ENCODE assay signal across 10 cellular contexts in genomic region chr16:17461951-17462729, GRCh38. TPM values are rescaled to one million over a fixed set of nuclear protein-coding genes. Genes with fewer than 3 reads are reported as not detected.
DNase-seq lines count a peak whose midpoint lies in the region; ATAC-seq and TF ChIP-seq lines count a peak whose summit lies in the region.
"Had no signal": no experiment of that assay in that cellular context is flagged by ENCODE, and none has a peak within 500 bp of the region (broad histone marks: within the 10 kb centered on the region; RNA-seq: fewer than 3 reads in every experiment).

No MANE protein-coding gene starts in this region.

- H3F3A ChIP-seq in smooth muscle cell (ENCODE audit: low read depth) = no peaks in the 10 kb centered on the region

- H3K36me3 ChIP-seq in OCI-LY7 (ENCODE audit: insufficient read depth, low read length) (peaks cover 57% of the 10 kb centered on the region), smooth muscle cell (ENCODE audit: low read depth) (no peaks in the 10 kb centered on the region)

- TF ChIP-seq CTCF in GM12864 (IDR thresholded peaks at IDR 0.05; ENCODE audit: low read depth, low read length, missing control alignments) = peak; percentile 54
- TF ChIP-seq CTCF in H9 (conservative IDR thresholded peaks at IDR 0.05) = peak; percentile 44; the same call in 2 of the 3 replicates
- TF ChIP-seq CTCF in OCI-LY7 (conservative IDR thresholded peaks at IDR 0.05; ENCODE audit: low read length) = peak; percentile 69
- TF ChIP-seq CTCF in smooth muscle cell (IDR thresholded peaks at IDR 0.05; ENCODE audit: borderline replicate concordance, insufficient read depth, poor library complexity, severe bottlenecking) = no peak

- no TSS peak for BruUV-seq in OCI-LY7 (replicated peaks; lab: Mats Ljungman, UMichigan)

- intact Hi-C loops in OCI-LY7 (cut with micrococcal nuclease; ENCODE audit: unreplicated experiment) (loop anchor here (1.0 to 5.0 kb wide), 3 partner anchors 46 to 205 kb away; no protein-coding TSS in a partner anchor), left cardiac atrium (cut with DNase I) (loop anchor here (10.0 kb wide), 2 partner anchors 117 to 187 kb away; no protein-coding TSS in a partner anchor)

- H2BK15ac ChIP-seq in H9 (ENCODE audit: low read depth, low read length) = no peak overlapping the region

- H3K23ac ChIP-seq in H9 (ENCODE audit: insufficient read length, low read depth, low read length) = no peak overlapping the region

- H3K4me1 Mint-ChIP-seq in H9 (peaks cover 63 to 64% of the 10 kb centered on the region in 2 experiments), naive B cell (peaks cover 67 to 84% (median 81%) of the 10 kb centered on the region in 3 donors)

- H3K9ac ChIP-seq in H9 (ENCODE audit: extremely low read depth, insufficient read length, low read length) (no peak overlapping the region), smooth muscle cell (ENCODE audit: low read depth) (no peak overlapping the region)

- no peak overlapping the region for H2BK5ac ChIP-seq in H9 (ENCODE audit: insufficient read length, low read length)

- no peaks in the 10 kb centered on the region for H3K27me3 ChIP-seq in H9 (ENCODE audit: insufficient read depth, low read length)
- H3K27me3 ChIP-seq in smooth muscle cell (ENCODE audit: low read depth) = no peaks in the 10 kb centered on the region

- H3T11ph ChIP-seq in H9 (ENCODE audit: low read length) = no peak overlapping the region

- no peaks in the 10 kb centered on the region; a peak in 1 of 5 replicates for H3K9me3 Mint-ChIP-seq in H9
- peaks cover 0 to 5% (median 0%) of the 10 kb centered on the region in 7 donors for H3K9me3 Mint-ChIP-seq in naive B cell

- H3K4me3 ChIP-seq in GM12864 (ENCODE audit: low read depth, low read length) (no peak overlapping the region), OCI-LY7 (ENCODE audit: low read depth, low read length, poor library complexity, severe bottlenecking) (peak overlapping the region; percentile 59), smooth muscle cell (no peak overlapping the region)

- peaks cover 3 to 27% (median 21%) of the 10 kb centered on the region in 3 experiments for H3K36me3 Mint-ChIP-seq in H9 (ENCODE audit: insufficient read depth in 1 of 3, low read depth in 3 of 3)
- H3K36me3 Mint-ChIP-seq in naive B cell = peaks cover 9 to 25% of the 10 kb centered on the region in 2 donors

- ATAC-seq in naive B cell (ENCODE audit: low read depth in 2 of 2) (peak; percentile 68 to 71), left cardiac atrium (no peak)

- WGBS in H9 (ENCODE audit: extremely low coverage, insufficient read length, low lambda C conversion rate) = no CpG with 5 or more reads among the region's 13 CpGs
- WGBS in smooth muscle cell (ENCODE audit: low lambda C conversion rate) = 94% methylated on average over 13 of the region's 13 CpGs

- peaks cover 22% of the 10 kb centered on the region; the same call in 1 of the 2 replicates for H3K79me2 ChIP-seq in H9 (ENCODE audit: insufficient read depth, low read length)
- H3K79me2 ChIP-seq in OCI-LY7 (ENCODE audit: insufficient read depth, low read depth, low read length) = peaks cover 92% of the 10 kb centered on the region
- H3K79me2 ChIP-seq in smooth muscle cell (ENCODE audit: low read depth) = peaks cover 54% of the 10 kb centered on the region

- peaks cover 6% of the 10 kb centered on the region for H3K79me1 ChIP-seq in H9 (ENCODE audit: insufficient read depth, low read depth, low read length, poor library complexity, severe bottlenecking)

- no peak overlapping the region; a peak in 1 of 5 replicates for H3K4me3 Mint-ChIP-seq in H9
- peak overlapping the region; percentile 22 to 88 (median 72) for H3K4me3 Mint-ChIP-seq in naive B cell

- no peak overlapping the region for H3K4ac ChIP-seq in H9 (ENCODE audit: low read depth, low read length)

- H2AFZ ChIP-seq in H9 (ENCODE audit: low read length) (no peak overlapping the region), OCI-LY7 (ENCODE audit: low read length) (peak overlapping the region; percentile 8; the same call in 1 of the 2 replicates), smooth muscle cell (ENCODE audit: low read depth) (no peak overlapping the region)

- no peak overlapping the region for H3K18ac ChIP-seq in H9 (ENCODE audit: insufficient read length, low read depth, low read length)

- no peak overlapping the region for H4K5ac ChIP-seq in H9 (ENCODE audit: insufficient read length, low read depth, low read length)

- H3K4me2 ChIP-seq in H9 (ENCODE audit: insufficient read depth, insufficient read length, low read length) = no peak overlapping the region
- peak overlapping the region; percentile 83 for H3K4me2 ChIP-seq in OCI-LY7 (ENCODE audit: low read length)
- no peak overlapping the region for H3K4me2 ChIP-seq in smooth muscle cell

- H3K23me2 ChIP-seq in H9 (ENCODE audit: insufficient read length, low read depth, low read length, poor library complexity, severe bottlenecking) = no peaks in the 10 kb centered on the region

- no peak overlapping the region for H2AK5ac ChIP-seq in H9 (ENCODE audit: insufficient read length, low read length)

- no peak overlapping the region; a peak in 2 of 7 replicates for H3K27ac Mint-ChIP-seq in H9
- H3K27ac Mint-ChIP-seq in naive B cell = peak overlapping the region; percentile 76 to 94 (median 90)

- no peak for DNase-seq in GM12864 (ENCODE audit: low read depth)
- DNase-seq in H9 = peak; percentile 53
- DNase-seq in OCI-LY7 (ENCODE audit: low spot score) = peak; percentile 80
- DNase-seq in naive B cell = peak; percentile 61
- DNase-seq in smooth muscle cell (lab: John Stamatoyannopoulos, UW; ENCODE audit: unreplicated experiment) = no peak
- no peak for DNase-seq in left cardiac atrium
- no peak for DNase-seq in DMS79 treated with DMSO at 0.1 percent for 48 hours (lab: John Stamatoyannopoulos, UW)
- DNase-seq in NCI-H1092 (lab: John Stamatoyannopoulos, UW) = no peak
- DNase-seq: activated CD4-positive, alpha-beta T cell treated with anti-CD3 and anti-CD28 coated beads for 4 hours; Calu3 had no signal

- no peaks in the 10 kb centered on the region for H4K20me1 ChIP-seq in H9 (ENCODE audit: control insufficient read depth, insufficient read depth, insufficient read length)
- H4K20me1 ChIP-seq in OCI-LY7 (ENCODE audit: insufficient read depth, low read length) = no peaks in the 10 kb centered on the region; the same call in 1 of the 2 replicates
- H4K20me1 ChIP-seq in smooth muscle cell (ENCODE audit: low read depth) = peaks cover 92% of the 10 kb centered on the region

- no peak overlapping the region for H2BK120ac ChIP-seq in H9 (ENCODE audit: low read depth, low read length, poor library complexity, severe bottlenecking)

- no peak overlapping the region for H2BK12ac ChIP-seq in H9 (ENCODE audit: insufficient read length, low read depth, low read length)

- H3K4me1 ChIP-seq in H9 (ENCODE audit: insufficient read depth, low read length) (peaks cover 8% of the 10 kb centered on the region; the same call in 1 of the 2 replicates), OCI-LY7 (ENCODE audit: insufficient read depth, low read length, poor library complexity, severe bottlenecking) (peaks cover 93% of the 10 kb centered on the region), smooth muscle cell (ENCODE audit: low read depth) (peaks cover 9% of the 10 kb centered on the region)

- H4K91ac ChIP-seq in H9 (ENCODE audit: insufficient read length, low read depth, low read length) = no peak overlapping the region

- no peaks in the 10 kb centered on the region for H3K9me3 ChIP-seq in H9 (ENCODE audit: control insufficient read depth, low read depth, low read length)
- H3K9me3 ChIP-seq in OCI-LY7 (ENCODE audit: low read length) = no peaks in the 10 kb centered on the region
- H3K9me3 ChIP-seq in smooth muscle cell (replicated peaks; ENCODE audit: low read depth) = no peaks in the 10 kb centered on the region

- no peak overlapping the region for H4K8ac ChIP-seq in H9 (replicated peaks; ENCODE audit: insufficient read length, low read depth, low read length)

- H3K27me3 Mint-ChIP-seq in H9 (ENCODE audit: low read depth) (no peaks in the 10 kb centered on the region), naive B cell (no peaks in the 10 kb centered on the region)

- POLR2A ChIA-PET in OCI-LY7 (lab: Charles Lee) = interaction anchor here (0.5 to 4.0 kb wide), 13 partner anchors 45 to 202 kb away, joined by 3 to 28 read pairs (median 4); no protein-coding TSS in a partner anchor

- no peaks in the 10 kb centered on the region for H3K9me2 ChIP-seq in OCI-LY7 (ENCODE audit: insufficient read depth, low read length)

- H3K27ac ChIP-seq in H9 (ENCODE audit: insufficient read length, low read depth, low read length) = no peak overlapping the region
- peak overlapping the region; percentile 94 for H3K27ac ChIP-seq in OCI-LY7 (ENCODE audit: low read depth, low read length, poor library complexity, severe bottlenecking)
- H3K27ac ChIP-seq in smooth muscle cell (ENCODE audit: low read depth) = no peak overlapping the region

- 0 out of 2 replicates have a peak overlapping the region, but pooled peaks have one; percentile 6 for H3K14ac ChIP-seq in H9 (ENCODE audit: insufficient read depth, low read length)

- H3K56ac ChIP-seq in H9 (ENCODE audit: insufficient read length, low read depth, low read length) = no peak overlapping the region

- no peak overlapping the region for H2BK20ac ChIP-seq in H9 (ENCODE audit: low read depth, low read length, poor library complexity, severe bottlenecking)

- CTCF ChIA-PET in OCI-LY7 (lab: Charles Lee; ENCODE audit: unreplicated experiment) = interaction anchor here (1.8 kb wide), 1 partner anchor 92 kb away, joined by 5 read pairs; no protein-coding TSS in a partner anchor

RNA-seq across cellular contexts. Expression of gene XYLT1, which starts 8.6 kb away (rescaled TPM):
- total RNA-seq in H9 (2021) = 14.2 and 14.5 TPM in 2 replicates
- 22.7 and 36.3 TPM in 2 replicates for total RNA-seq in OCI-LY7 (2014; rRNA removed; shearing (Covaris generic))
- 42.1 and 50.0 TPM in 2 replicates for total RNA-seq in OCI-LY7 (2022)
- polyA plus RNA-seq in naive B cell (ENCODE audit: low read depth in 6 of 6) = 1 to 10 TPM; 1.7 to 8.7 (median 3.9) TPM
- 19.9 and 22.4 TPM in 2 replicates for total RNA-seq in smooth muscle cell
- polyA plus RNA-seq in smooth muscle cell = 8.2 and 9.5 TPM in 2 replicates
- 10 to 100 TPM in 1 of 2 donors, 1 to 10 TPM in 1; 8.4 to 22.5 TPM for total RNA-seq in left cardiac atrium

Comparison
In these comparisons a context has a peak if more than half of its experiments do, and no peak if none do; other contexts are left out.
1. DNase-seq: peak in H9 (single experiment), OCI-LY7 (single experiment) and naive B cell (single experiment); none in GM12864 (single experiment), smooth muscle cell (single experiment), left cardiac atrium (single experiment), DMS79 treated with DMSO at 0.1 percent for 48 hours (single experiment) and NCI-H1092 (single experiment).
2. H3K27ac Mint-ChIP-seq: peak in naive B cell (6 of 6); none in H9 (0 of 3).
3. H3K4me3 Mint-ChIP-seq: peak in naive B cell (8 of 8); none in H9 (0 of 2).
4. ATAC-seq: peak in naive B cell (2 of 2); none in left cardiac atrium (0 of 2).